ENCODE assay signal across 22 cellular contexts in the genomic region with DNA sequence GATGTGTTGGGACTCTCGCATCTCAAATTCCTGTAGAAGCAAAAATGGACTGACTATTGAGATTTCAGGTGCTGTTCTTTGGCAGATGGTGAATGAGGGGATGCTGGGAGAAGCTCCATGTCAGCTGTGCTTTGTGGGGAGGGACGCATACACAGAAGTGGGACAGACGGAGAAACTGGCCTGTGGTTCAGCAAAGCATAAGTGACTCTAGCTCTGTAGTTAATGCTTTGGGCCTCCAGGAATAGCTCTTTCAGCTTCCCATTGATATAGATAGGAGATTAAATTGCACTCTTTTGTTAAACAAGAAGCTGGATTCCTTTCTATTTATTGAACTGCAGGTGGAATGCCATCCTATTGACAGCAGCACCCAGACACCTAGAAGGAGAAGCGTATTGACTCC.
DNase-seq lines count a peak whose midpoint lies in the region; ATAC-seq, FAIRE-seq and TF ChIP-seq lines count a peak whose summit lies in the region.
"Had no signal": no experiment of that assay in that cellular context is flagged by ENCODE, and none has a peak within 500 bp of the region (broad histone marks: within the 10 kb centered on the region; RNA-seq: fewer than 3 reads in every experiment).

No MANE protein-coding gene starts in this region.

- H3K9me3 Mint-ChIP-seq in nephron progenitor cell (peaks cover 37% of the 10 kb centered on the region), type B pancreatic cell (peaks cover 7% of the 10 kb centered on the region)
- peaks cover 1% of the 10 kb centered on the region for H3K9me3 Mint-ChIP-seq in activated CD4-positive, alpha-beta T cell treated with anti-CD3 and anti-CD28 coated beads for 36 hours (ENCODE audit: low read depth)
- H3K9me3 Mint-ChIP-seq in stimulated activated memory B cell treated with anti-CD40 and anti-IgM and Interleukin-4, amounts not matched to agents 10 μg/mL and 1 μg/mL and 100 μg/mL, for 72 hours, result peaks cover 8% of the 10 kb centered on the region
- H3K9me3 Mint-ChIP-seq: activated naive CD8-positive, alpha-beta T cell treated with anti-CD3 and anti-CD28 coated beads, Interleukin-2, amount 50 U/mL, for 24 hours; effector memory CD8-positive, alpha-beta T cell had no signal

- no peak overlapping the region; the same call in 1 of the 2 replicates for H2BK5ac ChIP-seq in H1 (ENCODE audit: low read depth, low read length)

- FAIRE-seq in HepG2 (lab: Jason Lieb, UNC) (no peak), H1 (lab: Jason Lieb, UNC) (no peak)
- FAIRE-seq: colon had no signal

- TF ChIP-seq EP300 in HepG2 (IDR thresholded peaks at IDR 0.05; ENCODE audit: low read depth in 2 of 2, low read length in 2 of 2) (no peak), HepG2 (CRISPR knock-in tag; IDR thresholded peaks at IDR 0.05; ENCODE audit: borderline replicate concordance) (no peak), H1 (IDR thresholded peaks at IDR 0.05; ENCODE audit: borderline replicate concordance in 1 of 2, low read depth in 2 of 2, low read length in 2 of 2) (no peak)

- H3K23me2 ChIP-seq in H1 (ENCODE audit: low read depth, low read length), result no peaks in the 10 kb centered on the region; the same call in 1 of the 2 replicates

- H3K27me3 ChIP-seq in HepG2 (ENCODE audit: control insufficient read depth in 1 of 2, insufficient read depth in 2 of 2, low read length in 2 of 2) (no peaks in the 10 kb centered on the region), right lobe of liver (no peaks in the 10 kb centered on the region), H1 (replicated peaks in 1 of 4; ENCODE audit: control insufficient read depth in 3 of 4, extremely low read depth in 1 of 4, insufficient read depth in 3 of 4, low read length in 3 of 4) (no peaks in the 10 kb centered on the region)
- H3K27me3 ChIP-seq: BLaER1, esophagus squamous epithelium, uterus had no signal

- no peak for TF ChIP-seq RAD21 in HepG2 (CRISPR knock-in tag; IDR thresholded peaks at IDR 0.05)
- no peak for TF ChIP-seq RAD21 in H1 (IDR thresholded peaks at IDR 0.05 in 1 of 2, conservative IDR thresholded peaks at IDR 0.05 in 1 of 2; ENCODE audit: low read depth in 2 of 2, low read length in 2 of 2)

- H3K4me1 ChIP-seq in HepG2 (ENCODE audit: insufficient read depth, low read length) (no peaks in the 10 kb centered on the region), right lobe of liver (no peaks in the 10 kb centered on the region), H1 (replicated peaks in 1 of 4; ENCODE audit: control insufficient read depth in 3 of 4, insufficient read depth in 4 of 4, low read length in 3 of 4) (peaks cover 2 to 13% (median 10%) of the 10 kb centered on the region in 4 experiments; a peak in 6 of 7 replicates)
- H3K4me1 ChIP-seq: Caco-2 had no signal

- H3K36me3 Mint-ChIP-seq in nephron progenitor cell (ENCODE audit: low read depth) (peaks cover 95% of the 10 kb centered on the region), type B pancreatic cell (peaks cover 59% of the 10 kb centered on the region)
- H3K36me3 Mint-ChIP-seq in activated CD4-positive, alpha-beta T cell treated with anti-CD3 and anti-CD28 coated beads for 36 hours (ENCODE audit: low read depth), result no peaks in the 10 kb centered on the region
- peaks cover 4% of the 10 kb centered on the region for H3K36me3 Mint-ChIP-seq in stimulated activated memory B cell treated with anti-CD40 and anti-IgM and Interleukin-4, amounts not matched to agents 10 μg/mL and 1 μg/mL and 100 μg/mL, for 72 hours
- H3K36me3 Mint-ChIP-seq: activated CD4-positive, alpha-beta memory T cell treated with anti-CD3 and anti-CD28 coated beads for 36 hours had no signal

- WGBS in HepG2 (ENCODE audit: low lambda C conversion rate), result over 99% methylated on average over 4 of the region's 4 CpGs
- 96% methylated on average over 4 of the region's 4 CpGs for WGBS in right lobe of liver (ENCODE audit: insufficient coverage, low coverage, low lambda C conversion rate, missing lambda C conversion rate)
- WGBS in H1 (ENCODE audit: extremely low coverage in 1 of 2, insufficient coverage in 1 of 2, insufficient read length in 1 of 2, insufficient replicate concordance in 2 of 2, low coverage in 1 of 2, low lambda C conversion rate in 2 of 2, missing lambda C conversion rate in 1 of 2), 2 experiments, result 79% methylated on average over 4 of the region's 4 CpGs; no CpG with 5 or more reads in 1 of the 2 experiments

- H3K9ac ChIP-seq in HepG2 (ENCODE audit: insufficient read depth, low read depth, low read length), result no peak overlapping the region
- no peak overlapping the region for H3K9ac ChIP-seq in H1 (replicated peaks in 1 of 4; ENCODE audit: extremely low read depth in 1 of 4, low read depth in 3 of 4, low read length in 3 of 4)
- H3K9ac ChIP-seq: BLaER1 had no signal

- POLR2A ChIA-PET in HepG2 (lab: Yijun Ruan, JAX) (no interaction called here), H1 (lab: Charles Lee; ENCODE audit: partially characterized antibody) (interaction anchor here (0.6 kb wide), 1 partner anchor 1033 kb away, joined by 3 read pairs; no protein-coding TSS in a partner anchor)
- POLR2A ChIA-PET in activated CD4-positive, alpha-beta T cell treated with anti-CD3 and anti-CD28 coated beads for 36 hours (lab: Charles Lee), result no interaction called here

- in situ Hi-C loops in HepG2 (cut with HindIII; ENCODE audit: extremely low pct_ligation_motif_present, low pct_unique_long_range_greater_than_20kb), result no loop called here

- peak overlapping the region; percentile 23 for H3K4me3 Mint-ChIP-seq in nephron progenitor cell
- peak overlapping the region; percentile 20 for H3K4me3 Mint-ChIP-seq in type B pancreatic cell
- no peak overlapping the region for H3K4me3 Mint-ChIP-seq in activated CD4-positive, alpha-beta T cell treated with anti-CD3 and anti-CD28 coated beads for 36 hours
- no peak overlapping the region for H3K4me3 Mint-ChIP-seq in stimulated activated memory B cell treated with anti-CD40 and anti-IgM and Interleukin-4, amounts not matched to agents 10 μg/mL and 1 μg/mL and 100 μg/mL, for 72 hours
- H3K4me3 Mint-ChIP-seq: activated CD4-positive, alpha-beta memory T cell treated with anti-CD3 and anti-CD28 coated beads for 36 hours; activated naive CD8-positive, alpha-beta T cell treated with anti-CD3 and anti-CD28 coated beads, Interleukin-2, amount 50 U/mL, for 24 hours; effector memory CD8-positive, alpha-beta T cell had no signal

- H3K9me3 ChIP-seq in HepG2 (ENCODE audit: low read length) (no peaks in the 10 kb centered on the region), right lobe of liver (no peaks in the 10 kb centered on the region), H1 (ENCODE audit: insufficient read depth in 2 of 2, low read depth in 1 of 2, low read length in 1 of 2) (no peaks in the 10 kb centered on the region)
- H3K9me3 ChIP-seq: uterus had no signal

- no peak overlapping the region for H4K8ac ChIP-seq in H1 (ENCODE audit: extremely low read depth, insufficient read depth, low read length)

- CTCF ChIA-PET in HepG2 (lab: Yijun Ruan, JAX; ENCODE audit: low intra/inter-chr PET ratio, low total read pairs) (no interaction called here), H1 (lab: Charles Lee; ENCODE audit: partially characterized antibody) (interaction anchor here (0.5 to 1.1 kb wide), 5 partner anchors 11 to 253 kb away, joined by 3 read pairs; no protein-coding TSS in a partner anchor)
- CTCF ChIA-PET in activated CD4-positive, alpha-beta T cell treated with anti-CD3 and anti-CD28 coated beads for 36 hours (lab: Charles Lee), result no interaction called here

- no peak overlapping the region for H3K18ac ChIP-seq in H1 (ENCODE audit: extremely low read depth, low read length)

- no peak overlapping the region for H3K4me2 ChIP-seq in HepG2 (ENCODE audit: low read depth, low read length)
- H3K4me2 ChIP-seq in H1 (ENCODE audit: insufficient read depth in 1 of 2, low read depth in 2 of 2, low read length in 2 of 2), result peak overlapping the region; percentile 17 to 50; a peak in 1 of 4 replicates
- H3K4me2 ChIP-seq: BLaER1 had no signal

- H2AK5ac ChIP-seq in H1 (ENCODE audit: low read depth, low read length), result no peak overlapping the region

- H3K79me1 ChIP-seq in H1 (ENCODE audit: low read depth, low read length), result no peaks in the 10 kb centered on the region; the same call in 1 of the 2 replicates

- intact Hi-C loops in HepG2 (cut with micrococcal nuclease; ENCODE audit: unreplicated experiment), result no loop called here
- intact Hi-C loops in right lobe of liver (cut with DNase I), result no loop called here
- intact Hi-C loops in activated CD4-positive, alpha-beta T cell treated with anti-CD3 and anti-CD28 coated beads for 36 hours (cut with DNase I, micrococcal nuclease), result no loop called here

- no peak overlapping the region for H4K91ac ChIP-seq in H1 (replicated peaks; ENCODE audit: insufficient read length, low read length)

- DNase-seq in HepG2 (ENCODE audit: low spot score), result no peak
- no peak for DNase-seq in right lobe of liver
- no peak for DNase-seq in H1 (ENCODE audit: low read depth in 1 of 2, low spot score in 2 of 2)
- DNase-seq in nephron progenitor cell, result no peak
- no peak for DNase-seq in type B pancreatic cell (ENCODE audit: extremely low spot score, unreplicated experiment)
- no peak for DNase-seq in T-helper 2 cell
- no peak for DNase-seq in activated CD4-positive, alpha-beta T cell treated with anti-CD3 and anti-CD28 coated beads for 36 hours
- DNase-seq: activated CD4-positive, alpha-beta memory T cell treated with anti-CD3 and anti-CD28 coated beads for 36 hours; activated CD4-positive, CD25-positive, alpha-beta regulatory T cell; activated gamma-delta T cell; activated naive CD8-positive, alpha-beta T cell treated with anti-CD3 and anti-CD28 coated beads, Interleukin-2, amount 50 U/mL, for 24 hours; Caco-2; DMS79 treated with DMSO at 0.1 percent for 48 hours; effector memory CD8-positive, alpha-beta T cell; esophagus squamous epithelium; GOT3; NCI-H1417; NCI-H2227 treated with DMSO at 0.1 percent for 48 hours had no signal

- H3K79me2 ChIP-seq in HepG2 (ENCODE audit: insufficient read depth, low read length) (peaks cover 24% of the 10 kb centered on the region), H1 (ENCODE audit: control insufficient read depth in 1 of 2, insufficient read depth in 2 of 2, low read length in 2 of 2) (no peaks in the 10 kb centered on the region)

- peaks cover 40% of the 10 kb centered on the region; the same call in 1 of the 2 replicates for H4K20me1 ChIP-seq in HepG2 (ENCODE audit: insufficient read depth, low read length)
- H4K20me1 ChIP-seq in H1 (replicated peaks in 1 of 2; ENCODE audit: control insufficient read depth in 1 of 2, insufficient read depth in 2 of 2, low read length in 2 of 2), result no peaks in the 10 kb centered on the region
- H4K20me1 ChIP-seq: BLaER1 had no signal

- H2BK20ac ChIP-seq in H1 (ENCODE audit: low read length), result no peak overlapping the region

- peaks cover 14 to 67% of the 10 kb centered on the region in 2 experiments for H3K36me3 ChIP-seq in HepG2 (replicated peaks in 1 of 2; ENCODE audit: control insufficient read depth in 1 of 2, insufficient read depth in 2 of 2, low read length in 2 of 2)
- H3K36me3 ChIP-seq in right lobe of liver, result peaks cover 0 to 8% (median under 1%) of the 10 kb centered on the region in 4 donors
- peaks cover 0 to 14% (median 6%) of the 10 kb centered on the region in 4 experiments; a peak in 5 of 8 replicates for H3K36me3 ChIP-seq in H1 (ENCODE audit: control insufficient read depth in 2 of 4, insufficient read depth in 4 of 4, low read length in 3 of 4)
- H3K36me3 ChIP-seq: esophagus squamous epithelium, uterus had no signal

- TF ChIP-seq CTCF in HepG2 (CRISPR knock-in tag; IDR thresholded peaks at IDR 0.05) (no peak), right lobe of liver (IDR thresholded peaks at IDR 0.05) (no peak), H1 (IDR thresholded peaks at IDR 0.05; ENCODE audit: control extremely low read depth in 1 of 3, insufficient read depth in 1 of 3, low read depth in 1 of 3, low read length in 3 of 3) (no peak), nephron progenitor cell (IDR thresholded peaks at IDR 0.05) (no peak), type B pancreatic cell (conservative IDR thresholded peaks at IDR 0.05) (no peak)

- TF ChIP-seq POLR2A in HepG2 (IDR thresholded peaks at IDR 0.05; ENCODE audit: insufficient read depth in 1 of 2, low read depth in 2 of 2, low read length in 2 of 2), result no peak
- no peak for TF ChIP-seq POLR2A in right lobe of liver (IDR thresholded peaks at IDR 0.05)
- TF ChIP-seq POLR2A in H1 (IDR thresholded peaks at IDR 0.05; ENCODE audit: control extremely low read depth in 1 of 2, low read depth in 2 of 2, low read length in 2 of 2), result no peak

- H3K23ac ChIP-seq in H1 (ENCODE audit: insufficient read length), result no peak overlapping the region

- H2AFZ ChIP-seq in HepG2 (ENCODE audit: low read length), result no peak overlapping the region
- H2AFZ ChIP-seq in H1 (ENCODE audit: low read length), result no peak overlapping the region

- H3K14ac ChIP-seq in H1 (ENCODE audit: insufficient read length), result no peak overlapping the region

- no peak overlapping the region for H3K56ac ChIP-seq in H1 (replicated peaks; ENCODE audit: insufficient read length, low read depth, low read length)

- H4K5ac ChIP-seq in H1 (ENCODE audit: insufficient read length, low read depth, low read length), result no peak overlapping the region

- H2BK12ac ChIP-seq in H1 (ENCODE audit: low read depth, low read length), result no peak overlapping the region

- H2BK120ac ChIP-seq in H1 (replicated peaks; ENCODE audit: low read depth, low read length), result no peak overlapping the region

- H3K27ac ChIP-seq in HepG2 (ENCODE audit: extremely low read length, insufficient read depth, low read length), result no peak overlapping the region
- H3K27ac ChIP-seq in right lobe of liver, result no peak overlapping the region
- H3K27ac ChIP-seq in H1 (ENCODE audit: low read depth, low read length), result no peak overlapping the region
- H3K27ac ChIP-seq: BLaER1, esophagus squamous epithelium had no signal

- peaks cover 58% of the 10 kb centered on the region for H3K4me1 Mint-ChIP-seq in nephron progenitor cell
- peaks cover 35% of the 10 kb centered on the region for H3K4me1 Mint-ChIP-seq in type B pancreatic cell (ENCODE audit: unreplicated experiment)
- no peaks in the 10 kb centered on the region for H3K4me1 Mint-ChIP-seq in activated CD4-positive, alpha-beta T cell treated with anti-CD3 and anti-CD28 coated beads for 36 hours
- H3K4me1 Mint-ChIP-seq in stimulated activated memory B cell treated with anti-CD40 and anti-IgM and Interleukin-4, amounts not matched to agents 10 μg/mL and 1 μg/mL and 100 μg/mL, for 72 hours, result no peaks in the 10 kb centered on the region
- H3K4me1 Mint-ChIP-seq: activated naive CD8-positive, alpha-beta T cell treated with anti-CD3 and anti-CD28 coated beads, Interleukin-2, amount 50 U/mL, for 24 hours had no signal

- no peak for ATAC-seq in HepG2
- ATAC-seq in right lobe of liver, result no peak
- no peak for ATAC-seq in activated CD4-positive, alpha-beta T cell treated with anti-CD3 and anti-CD28 coated beads for 36 hours
- no peak for ATAC-seq in stimulated activated memory B cell treated with anti-CD40 and anti-IgM and Interleukin-4, amounts not matched to agents 10 μg/mL and 1 μg/mL and 100 μg/mL, for 72 hours
- ATAC-seq: activated naive CD8-positive, alpha-beta T cell treated with anti-CD3 and anti-CD28 coated beads, Interleukin-2, amount 50 U/mL, for 24 hours; effector memory CD8-positive, alpha-beta T cell had no signal

- peak overlapping the region; percentile 86 for H3K27ac Mint-ChIP-seq in nephron progenitor cell
- H3K27ac Mint-ChIP-seq in type B pancreatic cell, result no peak overlapping the region
- H3K27ac Mint-ChIP-seq in activated CD4-positive, alpha-beta T cell treated with anti-CD3 and anti-CD28 coated beads for 36 hours, result no peak overlapping the region
- no peak overlapping the region for H3K27ac Mint-ChIP-seq in stimulated activated memory B cell treated with anti-CD40 and anti-IgM and Interleukin-4, amounts not matched to agents 10 μg/mL and 1 μg/mL and 100 μg/mL, for 72 hours
- H3K27ac Mint-ChIP-seq: activated CD4-positive, alpha-beta memory T cell treated with anti-CD3 and anti-CD28 coated beads for 36 hours; activated naive CD8-positive, alpha-beta T cell treated with anti-CD3 and anti-CD28 coated beads, Interleukin-2, amount 50 U/mL, for 24 hours; effector memory CD8-positive, alpha-beta T cell had no signal

- no peak overlapping the region for H2BK15ac ChIP-seq in H1 (ENCODE audit: low read length)

- H3K4ac ChIP-seq in H1 (replicated peaks; ENCODE audit: insufficient read length, low read depth, low read length), result no peak overlapping the region

- H3K27me3 Mint-ChIP-seq in nephron progenitor cell (ENCODE audit: low read depth, poor library complexity) (no peaks in the 10 kb centered on the region), type B pancreatic cell (no peaks in the 10 kb centered on the region)
- H3K27me3 Mint-ChIP-seq in activated CD4-positive, alpha-beta T cell treated with anti-CD3 and anti-CD28 coated beads for 36 hours, result peaks cover 14% of the 10 kb centered on the region
- H3K27me3 Mint-ChIP-seq in stimulated activated memory B cell treated with anti-CD40 and anti-IgM and Interleukin-4, amounts not matched to agents 10 μg/mL and 1 μg/mL and 100 μg/mL, for 72 hours, result peaks cover 22% of the 10 kb centered on the region

- H3K4me3 ChIP-seq in HepG2 (replicated peaks in 1 of 3; ENCODE audit: insufficient read depth in 1 of 3, low read depth in 2 of 3, low read length in 3 of 3) (no peak overlapping the region), right lobe of liver (no peak overlapping the region), H1 (ENCODE audit: extremely low read depth in 1 of 4, insufficient read depth in 2 of 4, low read depth in 3 of 4, low read length in 4 of 4) (no peak overlapping the region)
- H3K4me3 ChIP-seq: BLaER1, esophagus squamous epithelium, uterus had no signal

- no TSS peak for BruUV-seq in HepG2 (replicated peaks; lab: Mats Ljungman, UMichigan)

Comparison
In these comparisons a context has a peak if more than half of its experiments do, and no peak if none do; other contexts are left out.
1. H3K4me3 Mint-ChIP-seq: peak in nephron progenitor cell (single experiment) and type B pancreatic cell (single experiment); none in activated CD4-positive, alpha-beta T cell treated with anti-CD3 and anti-CD28 coated beads for 36 hours (single experiment) and stimulated activated memory B cell treated with anti-CD40 and anti-IgM and Interleukin-4, amounts not matched to agents 10 μg/mL and 1 μg/mL and 100 μg/mL, for 72 hours (single experiment).